Comparison of ENCODE assay signal across 13 cellular contexts in genomic region chr6:63964347-63964746, GRCh38.
"Had no signal": no experiment of that assay in that cellular context is flagged by ENCODE, and none has a peak within 500 bp of the region (broad histone marks: within the 10 kb centered on the region; RNA-seq: fewer than 3 reads in every experiment).

No MANE protein-coding gene starts in this region.

- H3K4me1 ChIP-seq: breast epithelium, lower lobe of right lung had no signal

- H3K36me3 ChIP-seq: breast epithelium, lower lobe of right lung had no signal

- H3K27ac ChIP-seq: breast epithelium, lower lobe of right lung had no signal

- H3K27me3 ChIP-seq: breast epithelium, dorsolateral prefrontal cortex had no signal

- ATAC-seq: activated CD4-positive, CD25-positive, alpha-beta regulatory T cell treated with anti-CD3 and anti-CD28 coated beads, Interleukin-2, amount 50 U/mL, for 24 hours; activated T-cell treated with anti-CD3 and anti-CD28 coated beads, Interleukin-2, amount 50 U/mL, for 72 hours; lower lobe of right lung; naive thymus-derived CD4-positive, alpha-beta T cell; sciatic nerve; stimulated activated naive B cell treated with anti-CD40 and anti-IgM and Interleukin-4, amounts not matched to agents 10 μg/mL and 1 μg/mL and 100 μg/mL, for 72 hours had no signal

- DNase-seq: activated CD4-positive, alpha-beta T cell treated with anti-CD3 and anti-CD28 coated beads, Interleukin-2, amount 50 U/mL, for 4 hours; activated gamma-delta T cell treated with Interleukin-2 at 50 U/mL for 16 hours; activated naive CD8-positive, alpha-beta T cell treated with anti-CD3 and anti-CD28 coated beads for 36 hours; activated T-cell treated with anti-CD3 and anti-CD28 coated beads, Interleukin-2, amount 50 U/mL, for 72 hours; dorsolateral prefrontal cortex; lower lobe of right lung; naive thymus-derived CD4-positive, alpha-beta T cell; stimulated activated CD4-positive, alpha-beta T cell treated with anti-CD3 and anti-CD28 coated beads, Interleukin-2, amount 100 ng/mL, for 24 hours; stimulated activated naive B cell treated with anti-CD40 and anti-IgM and Interleukin-4, amounts not matched to agents 10 μg/mL and 1 μg/mL and 100 μg/mL, for 72 hours; trophoblast cell had no signal

- H3K9me3 ChIP-seq: breast epithelium, lower lobe of right lung had no signal

- H3K4me3 ChIP-seq: breast epithelium, dorsolateral prefrontal cortex, lower lobe of right lung had no signal
